ENCODE assay signal across 8 cellular contexts in the genomic region with DNA sequence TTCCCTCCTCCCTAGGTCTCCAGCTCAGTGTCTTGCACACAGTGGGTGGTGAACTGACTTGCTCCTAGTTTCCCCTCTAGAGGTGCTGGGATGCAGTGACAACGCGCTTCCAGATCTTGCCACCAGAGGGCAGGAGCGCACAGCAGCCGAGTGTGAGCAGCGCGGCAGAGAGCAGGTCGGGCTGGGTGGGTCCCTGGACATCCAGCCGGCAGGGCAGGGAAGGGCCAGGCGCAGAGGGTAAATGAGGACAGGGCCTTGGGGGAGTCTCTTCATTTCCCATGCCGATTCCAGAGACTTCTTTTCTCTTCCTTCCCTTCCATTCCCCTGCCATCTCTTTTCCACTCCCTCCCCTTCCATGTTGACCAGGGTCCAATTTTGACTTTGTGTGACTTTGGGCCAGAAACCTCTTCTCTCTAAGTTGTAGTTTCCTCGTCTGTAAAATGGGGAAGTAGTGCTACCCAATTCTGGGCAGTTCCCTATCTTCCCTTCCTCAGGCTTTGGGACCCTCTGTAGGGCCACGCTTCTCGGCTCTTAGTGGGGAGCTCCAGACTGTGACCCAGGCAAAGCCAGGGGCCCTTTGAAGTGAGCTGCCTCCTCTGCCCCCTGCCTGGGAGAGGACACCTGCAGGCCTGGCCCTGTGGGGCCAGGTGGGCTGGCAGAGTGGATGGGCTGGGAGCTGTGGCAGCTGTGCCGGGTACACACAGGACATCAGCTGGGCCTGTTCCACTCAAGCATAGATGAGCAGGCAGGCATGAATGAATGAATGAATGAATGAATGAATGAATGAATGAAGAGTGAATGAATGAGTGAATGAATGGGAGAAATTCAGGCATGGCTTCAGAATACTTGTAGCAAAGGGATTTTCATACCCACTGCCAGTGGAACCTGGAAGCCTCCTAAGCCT. TPM values are rescaled to one million over a fixed set of nuclear protein-coding genes. Genes with fewer than 3 reads are reported as not detected.
DNase-seq lines count a peak whose midpoint lies in the region; ATAC-seq, FAIRE-seq and TF ChIP-seq lines count a peak whose summit lies in the region.

No MANE protein-coding gene starts in this region.

- H3K36me3 ChIP-seq in colonic mucosa (no peaks in the 10 kb centered on the region), HepG2 (replicated peaks in 1 of 2; ENCODE audit: control insufficient read depth in 1 of 2, insufficient read depth in 2 of 2, low read length in 2 of 2) (no peaks in the 10 kb centered on the region)

- no peak overlapping the region for H3K4me3 ChIP-seq in colonic mucosa
- H3K4me3 ChIP-seq in HepG2 (replicated peaks in 1 of 3; ENCODE audit: insufficient read depth in 1 of 3, low read depth in 2 of 3, low read length in 3 of 3) = peak overlapping the region; percentile 32 to 70 (median 42)

- H3K4me2 ChIP-seq in HepG2 (ENCODE audit: low read depth, low read length) = peak overlapping the region; percentile 89

- H3K9me3 ChIP-seq in colonic mucosa (no peaks in the 10 kb centered on the region), HepG2 (ENCODE audit: low read length) (no peaks in the 10 kb centered on the region)

- no peaks in the 10 kb centered on the region for H4K20me1 ChIP-seq in HepG2 (ENCODE audit: insufficient read depth, low read length)

- no peaks in the 10 kb centered on the region for H3K79me2 ChIP-seq in HepG2 (ENCODE audit: insufficient read depth, low read length)

- intact Hi-C loops in colonic mucosa (cut with DNase I) = no loop called here
- intact Hi-C loops in HepG2 (cut with micrococcal nuclease; ENCODE audit: unreplicated experiment) = loop anchor here (1.0 to 2.0 kb wide), 3 partner anchors 30 to 248 kb away; no protein-coding TSS in a partner anchor

- peak; percentile 83 for FAIRE-seq in HepG2 (lab: Jason Lieb, UNC)

- peak; percentile 92 for DNase-seq in AG20443 (ENCODE audit: low spot score)
- DNase-seq in NCI-H446 treated with DMSO at 0.1 percent for 48 hours (lab: John Stamatoyannopoulos, UW) = peak; percentile 9
- DNase-seq in activated CD4-positive, alpha-beta T cell treated with anti-CD3 and anti-CD28 coated beads for 4 hours = peak; percentile 72 to 86
- DNase-seq in colonic mucosa = peak; percentile 96
- DNase-seq in HepG2 (ENCODE audit: low spot score) = peak; percentile 77
- DNase-seq in stimulated activated CD4-positive, alpha-beta T cell treated with anti-CD3 and anti-CD28 coated beads, Interleukin-4, amount 100 ng/mL, for 4 hours = peak; percentile 74 to 83

- H2AFZ ChIP-seq in HepG2 (ENCODE audit: low read length) = no peak overlapping the region

- TF ChIP-seq EP300 in HepG2 (IDR thresholded peaks at IDR 0.05; ENCODE audit: low read depth in 2 of 2, low read length in 2 of 2) = no peak
- TF ChIP-seq EP300 in HepG2 (CRISPR knock-in tag; IDR thresholded peaks at IDR 0.05; ENCODE audit: borderline replicate concordance) = peak; percentile 13; the same call in 1 of the 2 replicates

- H3K27ac ChIP-seq in colonic mucosa (peak overlapping the region; percentile 63), HepG2 (ENCODE audit: extremely low read length, insufficient read depth, low read length) (no peak overlapping the region)

- in situ Hi-C loops in HepG2 (cut with HindIII; ENCODE audit: extremely low pct_ligation_motif_present, low pct_unique_long_range_greater_than_20kb) = loop anchor here (5.0 to 25.0 kb wide), 2 partner anchors 247 to 637 kb away; a partner anchor contains a TSS

- no TSS peak for BruUV-seq in HepG2 (replicated peaks; lab: Mats Ljungman, UMichigan)

- WGBS in HepG2 (ENCODE audit: low lambda C conversion rate) = 18% methylated on average over 14 of the region's 14 CpGs

- peak; percentile 90 for TF ChIP-seq RAD21 in HepG2 (CRISPR knock-in tag; IDR thresholded peaks at IDR 0.05)

- ATAC-seq in GM18907 (IDR thresholded peaks at IDR 0.05; ENCODE audit: unreplicated experiment) (peak; percentile 83), HG03139 (IDR thresholded peaks at IDR 0.05; ENCODE audit: unreplicated experiment) (peak; percentile 72), HepG2 (peak; percentile 78)

- CTCF ChIA-PET in HepG2 (lab: Yijun Ruan, JAX; ENCODE audit: low intra/inter-chr PET ratio, low total read pairs) = interaction anchor here (0.6 to 3.3 kb wide), 7 partner anchors 13 to 249 kb away, joined by 3 to 14 read pairs (median 4); no protein-coding TSS in a partner anchor

- H3K4me1 ChIP-seq in colonic mucosa = peaks cover 19% of the 10 kb centered on the region
- H3K4me1 ChIP-seq in HepG2 (ENCODE audit: insufficient read depth, low read length) = peaks cover 78% of the 10 kb centered on the region

- H3K27me3 ChIP-seq in colonic mucosa = no peaks in the 10 kb centered on the region
- peaks cover 5 to 45% of the 10 kb centered on the region in 2 experiments; a peak in 4 of 5 replicates for H3K27me3 ChIP-seq in HepG2 (ENCODE audit: control insufficient read depth in 1 of 2, insufficient read depth in 2 of 2, low read length in 2 of 2)

- no peak for TF ChIP-seq POLR2A in HepG2 (IDR thresholded peaks at IDR 0.05; ENCODE audit: insufficient read depth in 1 of 2, low read depth in 2 of 2, low read length in 2 of 2)

- TF ChIP-seq CTCF in colonic mucosa (IDR thresholded peaks at IDR 0.05) (peak; percentile 92), HepG2 (CRISPR knock-in tag; IDR thresholded peaks at IDR 0.05) (peak; percentile 100)

- H3K9ac ChIP-seq in colonic mucosa (ENCODE audit: low read depth in 2 of 2, low read length in 2 of 2) (no peak overlapping the region), HepG2 (ENCODE audit: insufficient read depth, low read depth, low read length) (0 out of 2 replicates have a peak overlapping the region, but pooled peaks have one; percentile 21)

- POLR2A ChIA-PET in HepG2 (lab: Yijun Ruan, JAX) = interaction anchor here (1.0 kb wide), 2 partner anchors 43 to 160 kb away, joined by 3 to 4 read pairs; a partner anchor contains a TSS

TF ChIP-seq in HepG2, 621 proteins besides CTCF, POLR2A, EP300 and RAD21 (continues in another document):
- TF ChIP-seq ZNF34 (CRISPR knock-in tag; IDR thresholded peaks at IDR 0.05; ENCODE audit: borderline replicate concordance) (0 out of 2 replicates have a peak, but pooled peaks have one; percentile 69), HOXA7 (CRISPR knock-in tag; IDR thresholded peaks at IDR 0.05) (no peak), ZNF724P (CRISPR knock-in tag; IDR thresholded peaks at IDR 0.05; ENCODE audit: borderline replicate concordance) (peak; percentile 84), RARA (CRISPR knock-in tag; IDR thresholded peaks at IDR 0.05) (peak; percentile 72), U2AF2 (IDR thresholded peaks at IDR 0.05; ENCODE audit: low read depth, low read length) (no peak)

RNA-seq across cellular contexts. Expression of a gene that starts 43.3 kb away (rescaled TPM):
- total RNA-seq in colonic mucosa (10 to 100 TPM in 1 of 2 donors, 1 to 10 TPM in 1; 8.8 to 13.0 TPM), HepG2 (2016; rRNA removed; fragmentation: Illumina TruSeq; extraction: Trizol) (27.7 and 34.0 TPM in 2 replicates)
- 6.1 and 6.8 TPM in 2 replicates for total RNA-seq in HepG2 (2016; cell fraction: cytosol; rRNA removed; fragmentation: Illumina TruSeq; extraction: Trizol; ENCODE audit: low read depth)
- total RNA-seq in HepG2 (2016; cell fraction: insoluble cytoplasmic fraction; rRNA removed; fragmentation: Illumina TruSeq; extraction: Trizol) = 26.3 and 35.7 TPM in 2 replicates
- 10.3 and 12.6 TPM in 2 replicates for total RNA-seq in HepG2 (2016; cell fraction: membrane; rRNA removed; fragmentation: Illumina TruSeq; extraction: Trizol)
- 33.1 and 35.1 TPM in 2 replicates for total RNA-seq in HepG2 (2016; cell fraction: nucleus; rRNA removed; fragmentation: Illumina TruSeq; extraction: Trizol)
- 10.7 and 13.3 TPM in 2 replicates for polyA plus RNA-seq in HepG2 (2011; rRNA removed)
- 4.8 and 6.4 TPM in 2 replicates for polyA plus RNA-seq in HepG2 (2011; cell fraction: cytosol; rRNA removed)
- 6.6 and 9.5 TPM in 2 replicates for polyA plus RNA-seq in HepG2 (2011; cell fraction: nucleus; rRNA removed)
- polyA plus RNA-seq in HepG2 (2012) = 8.9 and 14.8 TPM in 2 replicates
- polyA plus RNA-seq in HepG2 (2016; cell fraction: cytosol; fragmentation: Illumina TruSeq; extraction: Trizol; ENCODE audit: low read depth) = 3.0 and 3.3 TPM in 2 replicates
- 30.6 and 33.2 TPM in 2 replicates for polyA plus RNA-seq in HepG2 (2016; cell fraction: insoluble cytoplasmic fraction; fragmentation: Illumina TruSeq; extraction: Trizol; ENCODE audit: low read depth)
- 4.6 and 6.3 TPM in 2 replicates for polyA plus RNA-seq in HepG2 (2016; cell fraction: membrane; fragmentation: Illumina TruSeq; extraction: Trizol; ENCODE audit: low read depth)
- polyA plus RNA-seq in HepG2 (2016; cell fraction: nucleus; fragmentation: Illumina TruSeq; extraction: Trizol; ENCODE audit: insufficient read depth, low read depth) = 20.1 and 24.0 TPM in 2 replicates
- polyA minus RNA-seq in HepG2 (2011; rRNA and poly(A)+ RNA removed; ENCODE audit: low replicate concordance) = 9.4 and 16.3 TPM in 2 replicates
- 14.0 and 16.2 TPM in 2 replicates for polyA minus RNA-seq in HepG2 (2011; cell fraction: cytosol; rRNA and poly(A)+ RNA removed)
- polyA minus RNA-seq in HepG2 (2011; cell fraction: nucleus; rRNA and poly(A)+ RNA removed) = 90.8 and 101 TPM in 2 replicates

Comparison
In these comparisons a context has a peak if more than half of its experiments do, and no peak if none do; other contexts are left out.
1. DNase-seq: peak in every context shown above with its lines; median percentile 96 in colonic mucosa; 92 in AG20443; 79 in activated CD4-positive, alpha-beta T cell treated with anti-CD3 and anti-CD28 coated beads for 4 hours; 78 in stimulated activated CD4-positive, alpha-beta T cell treated with anti-CD3 and anti-CD28 coated beads, Interleukin-4, amount 100 ng/mL, for 4 hours; 77 in HepG2; 9 in NCI-H446 treated with DMSO at 0.1 percent for 48 hours.